14 cellular contexts compared by ENCODE assay signal in the genomic region with DNA sequence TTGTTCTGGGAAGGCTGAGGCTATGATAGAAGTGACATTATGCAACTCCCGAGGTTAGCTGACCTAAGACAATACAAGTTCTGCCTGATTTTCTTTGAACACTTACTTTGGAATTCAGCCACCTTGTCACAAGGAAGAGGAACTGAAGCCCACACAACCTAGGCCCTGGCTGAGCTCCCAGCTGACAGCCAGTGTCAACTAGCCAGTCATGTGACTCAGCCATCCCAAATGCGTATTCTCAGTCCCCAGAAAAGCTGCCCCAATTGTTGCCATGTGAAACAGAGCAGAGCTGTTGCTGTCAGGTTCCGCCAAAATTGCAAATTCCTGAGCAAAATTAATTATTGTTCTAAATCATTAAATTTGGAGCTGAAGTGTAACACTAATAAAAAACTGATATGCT.
"Had no signal": no experiment of that assay in that cellular context is flagged by ENCODE, and none has a peak within 500 bp of the region (broad histone marks: within the 10 kb centered on the region; RNA-seq: fewer than 3 reads in every experiment).

No MANE protein-coding gene starts in this region.

- H3K36me3 ChIP-seq: brain microvascular endothelial cell, ovary, tibial artery had no signal

- DNase-seq: activated CD4-positive, alpha-beta T cell treated with anti-CD3 and anti-CD28 coated beads, Interleukin-2, amount 50 U/mL, for 1 hour; activated T-cell treated with anti-CD3 and anti-CD28 coated beads for 4 hours; amniotic stem cell; brain microvascular endothelial cell; cerebellar nuclear complex; dermis blood vessel endothelial cell; mammary epithelial cell; ovary; T-helper 2 cell; tibial artery had no signal

- H3K27ac ChIP-seq: brain microvascular endothelial cell, ovary, skin epidermis, tibial artery had no signal

- H3K4me1 Mint-ChIP-seq: activated naive CD4-positive, alpha-beta T cell treated with anti-CD3 and anti-CD28 coated beads, Interleukin-2, amount 50 U/mL, for 24 hours; activated T-helper 17 cell treated with anti-CD3 and anti-CD28 coated beads, Interleukin-2, amount 50 U/mL, for 72 hours had no signal

- H3K36me3 Mint-ChIP-seq: activated naive CD4-positive, alpha-beta T cell treated with anti-CD3 and anti-CD28 coated beads, Interleukin-2, amount 50 U/mL, for 24 hours had no signal

- ATAC-seq: activated T-helper 17 cell treated with anti-CD3 and anti-CD28 coated beads, Interleukin-2, amount 50 U/mL, for 72 hours; left lobe of liver had no signal

- H3K27ac Mint-ChIP-seq: activated naive CD4-positive, alpha-beta T cell treated with anti-CD3 and anti-CD28 coated beads, Interleukin-2, amount 50 U/mL, for 24 hours; activated T-helper 17 cell treated with anti-CD3 and anti-CD28 coated beads, Interleukin-2, amount 50 U/mL, for 72 hours had no signal

- H3K4me3 ChIP-seq: ovary, skin epidermis, tibial artery had no signal

- H3K4me3 Mint-ChIP-seq: activated naive CD4-positive, alpha-beta T cell treated with anti-CD3 and anti-CD28 coated beads, Interleukin-2, amount 50 U/mL, for 24 hours; activated T-helper 17 cell treated with anti-CD3 and anti-CD28 coated beads, Interleukin-2, amount 50 U/mL, for 72 hours had no signal

- H3K9me3 ChIP-seq: ovary, tibial artery had no signal

- H3K27me3 Mint-ChIP-seq: activated T-helper 17 cell treated with anti-CD3 and anti-CD28 coated beads, Interleukin-2, amount 50 U/mL, for 72 hours had no signal

- H3K27me3 ChIP-seq: brain microvascular endothelial cell, ovary had no signal

- H3K9me3 Mint-ChIP-seq: activated naive CD4-positive, alpha-beta T cell treated with anti-CD3 and anti-CD28 coated beads, Interleukin-2, amount 50 U/mL, for 24 hours; activated T-helper 17 cell treated with anti-CD3 and anti-CD28 coated beads, Interleukin-2, amount 50 U/mL, for 72 hours had no signal
